7 cellular contexts compared by ENCODE assay signal in genomic region chr16:75491876-75492275, GRCh38. TPM values are rescaled to one million over a fixed set of nuclear protein-coding genes. Genes with fewer than 3 reads are reported as not detected.
DNase-seq lines count a peak whose midpoint lies in the region; ATAC-seq and TF ChIP-seq lines count a peak whose summit lies in the region.
"Had no signal": no experiment of that assay in that cellular context is flagged by ENCODE, and none has a peak within 500 bp of the region (broad histone marks: within the 10 kb centered on the region; RNA-seq: fewer than 3 reads in every experiment).

No MANE protein-coding gene starts in this region.

- H3K4me1 ChIP-seq in DND-41 (ENCODE audit: insufficient read depth, low read length) (no peaks in the 10 kb centered on the region), transverse colon (peaks cover 4 to 22% (median 18%) of the 10 kb centered on the region in 4 donors)

- no peaks in the 10 kb centered on the region for H3K36me3 ChIP-seq in DND-41 (ENCODE audit: insufficient read depth, low read length)
- H3K36me3 ChIP-seq in transverse colon = no peaks in the 10 kb centered on the region

- H3K9ac ChIP-seq in DND-41 (ENCODE audit: low read depth, low read length) = no peak overlapping the region

- no peak for TF ChIP-seq POLR2A in transverse colon (IDR thresholded peaks at IDR 0.05)

- TF ChIP-seq EP300 in transverse colon (IDR thresholded peaks at IDR 0.05; ENCODE audit: low read depth) = no peak

- no peak overlapping the region for H2AFZ ChIP-seq in DND-41 (ENCODE audit: low read depth, low read length)

- no peak for DNase-seq in DND-41
- DNase-seq in NCI-H2029 treated with DMSO at 0.1 percent for 48 hours (lab: John Stamatoyannopoulos, UW) = peak; percentile 57
- DNase-seq in fibroblast of the aortic adventitia (ENCODE audit: low read depth) = no peak
- no peak for DNase-seq in transverse colon
- no peak for DNase-seq in activated gamma-delta T cell (lab: John Stamatoyannopoulos, UW)
- DNase-seq: activated T-cell treated with anti-CD3 and anti-CD28 coated beads, Interleukin-2, amount 50 U/mL, for 1 hour had no signal

- TF ChIP-seq CTCF in DND-41 (IDR thresholded peaks at IDR 0.05; ENCODE audit: borderline replicate concordance, extremely low read depth, low read length, poor library complexity, severe bottlenecking) (peak; percentile 34), fibroblast of the aortic adventitia (IDR thresholded peaks at IDR 0.05; ENCODE audit: insufficient read depth, low read length) (peak; percentile 10), transverse colon (IDR thresholded peaks at IDR 0.05) (no peak)

- intact Hi-C loops in transverse colon (cut with DNase I; ENCODE audit: low total_unique reads) = no loop called here

- in situ Hi-C loops in transverse colon (cut with MboI; ENCODE audit: low pct_ligation_motif_present in 1 of 4, low pct_unique_long_range_greater_than_20kb in 1 of 4, low sequenced_read_pairs in 3 of 4) = loop anchor here in 3 of 4 donors (25.0 kb wide), 1 partner anchor 270 kb away; no protein-coding TSS in a partner anchor

- H3K4me3 ChIP-seq in DND-41 (ENCODE audit: low read depth in 1 of 2, low read length in 2 of 2) (no peak overlapping the region), fibroblast of the aortic adventitia (ENCODE audit: low read depth, low read length) (no peak overlapping the region), transverse colon (no peak overlapping the region)

- H3K9me3 ChIP-seq in DND-41 (ENCODE audit: insufficient read depth, low read length, severe bottlenecking) = no peaks in the 10 kb centered on the region
- H3K9me3 ChIP-seq in transverse colon = no peaks in the 10 kb centered on the region

- 78% methylated on average over 1 of the region's 1 CpG; no CpG with 5 or more reads in 1 of the 2 donors for WGBS in transverse colon (ENCODE audit: low coverage in 1 of 2), 2 donors

- H3K27ac ChIP-seq in DND-41 (ENCODE audit: low read length) (no peak overlapping the region), transverse colon (no peak overlapping the region)

- no peaks in the 10 kb centered on the region for H4K20me1 ChIP-seq in DND-41 (ENCODE audit: insufficient read depth, low read length)

- H3K79me2 ChIP-seq in DND-41 (ENCODE audit: insufficient read depth, low read length) = no peaks in the 10 kb centered on the region

- peak; percentile 53; the same call in 2 of the 3 replicates for ATAC-seq in DND-41 (ENCODE audit: insufficient read depth, low read depth)
- ATAC-seq in HG03432 (IDR thresholded peaks at IDR 0.05; ENCODE audit: unreplicated experiment) = no peak

- no peak overlapping the region for H3K4me2 ChIP-seq in DND-41 (ENCODE audit: insufficient read depth, low read length)

- H3K27me3 ChIP-seq in DND-41 (ENCODE audit: insufficient read depth, low read length, poor library complexity) = no peaks in the 10 kb centered on the region
- peaks cover 25% of the 10 kb centered on the region for H3K27me3 ChIP-seq in transverse colon

RNA-seq across cellular contexts. Expression of gene CHST6, which starts 3.4 kb away (rescaled TPM):
- total RNA-seq in fibroblast of the aortic adventitia (ENCODE audit: low replicate concordance) = 0.16 and 0.27 TPM in 2 replicates
- 1 to 10 TPM; 1.7 to 3.7 (median 2.9) TPM for total RNA-seq in transverse colon

RNA-seq across cellular contexts. Expression of gene TMEM170A, which starts 27.4 kb away (rescaled TPM):
- total RNA-seq in fibroblast of the aortic adventitia (ENCODE audit: low replicate concordance) (7.0 and 13.6 TPM in 2 replicates), transverse colon (10 to 100 TPM; 16.5 to 96.7 (median 49.2) TPM)

RNA-seq across cellular contexts. Expression of gene CHST5, which starts 44.0 kb away (rescaled TPM):
- total RNA-seq in fibroblast of the aortic adventitia (ENCODE audit: low replicate concordance) (0.09 TPM in 1 of 2 replicates, not detected in the other), transverse colon (10 to 100 TPM; 17.6 to 52.0 (median 33.8) TPM)

RNA-seq across cellular contexts. Expression of gene CFDP1, which starts 58.6 kb away (rescaled TPM):
- total RNA-seq in fibroblast of the aortic adventitia (ENCODE audit: low replicate concordance) (47.0 and 108 TPM in 2 replicates), transverse colon (100 to 1,000 TPM in 3 of 4 donors, 10 to 100 TPM in 1; 51.2 to 318 (median 145) TPM)

Comparison
In these comparisons a context has a peak if more than half of its experiments do, and no peak if none do; other contexts are left out.
1. CTCF ChIP-seq: peak in DND-41 (single experiment) and fibroblast of the aortic adventitia (single experiment); none in transverse colon (0 of 5).
2. RNA of gene CHST5, which starts 44.0 kb away (total RNA-seq): 17.6 to 52.0 TPM in transverse colon; 0.09 TPM in fibroblast of the aortic adventitia; every median in the first group is over 10 times any median in the second.